1 cellular context compared by ENCODE assay signal in genomic region chr7:100655908-100656674, GRCh38.
TF ChIP-seq lines count a peak whose summit lies in the region.

Gene ACTL6B, minus strand, starts transcription at chr7:100656448. Its CDS starts 94 bp downstream, at chr7:100656354.

TF ChIP-seq in K562, 482 proteins besides CTCF, POLR2A, EP300 and RAD21 (continued from another document and continues in another):
- TF ChIP-seq ARID3A (IDR thresholded peaks at IDR 0.05; ENCODE audit: borderline replicate concordance, low read depth, low read length) (no peak), MAZ (CRISPR knock-in tag; conservative IDR thresholded peaks at IDR 0.05 in 1 of 2, IDR thresholded peaks at IDR 0.05 in 1 of 2) (peak in 1 of 2 experiments; percentile 93; a peak in 3 of 4 replicates), NFE2L1 (tag; IDR thresholded peaks at IDR 0.05; ENCODE audit: borderline replicate concordance, low read depth) (no peak), REST (CRISPR knock-in tag; IDR thresholded peaks at IDR 0.05; ENCODE audit: low read depth) (peak; percentile 100), TCF7L2 (IDR thresholded peaks at IDR 0.05; ENCODE audit: low read depth, low read length) (no peak), ZNF212 (CRISPR knock-in tag; IDR thresholded peaks at IDR 0.05) (no peak), ZNF41 (CRISPR knock-in tag; conservative IDR thresholded peaks at IDR 0.05) (no peak), LCOR (CRISPR knock-in tag; IDR thresholded peaks at IDR 0.05) (peak; percentile 98), ZNF655 (CRISPR knock-in tag; IDR thresholded peaks at IDR 0.05) (no peak), CEBPZ (IDR thresholded peaks at IDR 0.05; ENCODE audit: borderline replicate concordance, low read depth, low read length) (no peak), MTA2 (IDR thresholded peaks at IDR 0.05; ENCODE audit: low read depth) (no peak), PHB (CRISPR knock-in tag; IDR thresholded peaks at IDR 0.05) (no peak), ETS1 (conservative IDR thresholded peaks at IDR 0.05; ENCODE audit: control insufficient read depth, low read depth, low read length) (peak; percentile 96), MAFG (tag; conservative IDR thresholded peaks at IDR 0.05) (no peak), CHAMP1 (IDR thresholded peaks at IDR 0.05) (peak; percentile 75), HCFC1 (IDR thresholded peaks at IDR 0.05; ENCODE audit: low read depth, low read length) (peak; percentile 42; the same call in 1 of the 2 replicates), ZNF347 (CRISPR knock-in tag; IDR thresholded peaks at IDR 0.05; ENCODE audit: low read depth) (no peak), NFIX (CRISPR knock-in tag; IDR thresholded peaks at IDR 0.05; ENCODE audit: low read depth) (no peak), KDM4B (IDR thresholded peaks at IDR 0.05; ENCODE audit: borderline replicate concordance in 2 of 2, low read depth in 1 of 2) (no peak), SAFB2 (IDR thresholded peaks at IDR 0.05; ENCODE audit: borderline replicate concordance, low read depth, low read length, severe bottlenecking) (no peak), MBD2 (IDR thresholded peaks at IDR 0.05; ENCODE audit: borderline replicate concordance, low read depth) (peak; percentile 42; the same call in 1 of the 2 replicates), CBX8 (IDR thresholded peaks at IDR 0.05; ENCODE audit: borderline replicate concordance, extremely low read depth, low read depth, low read length, poor library complexity, severe bottlenecking) (no peak), MIER1 (IDR thresholded peaks at IDR 0.05; ENCODE audit: low read depth) (peak; percentile 97), GMEB1 (CRISPR knock-in tag; IDR thresholded peaks at IDR 0.05) (no peak; the same call in 1 of the 2 replicates), USF1 (CRISPR knock-in tag; IDR thresholded peaks at IDR 0.05) (no peak), ZNF518B (CRISPR knock-in tag; IDR thresholded peaks at IDR 0.05) (no peak), E2F4 (CRISPR knock-in tag; IDR thresholded peaks at IDR 0.05; ENCODE audit: low read depth) (peak; percentile 90), NR4A1 (CRISPR knock-in tag; IDR thresholded peaks at IDR 0.05) (no peak), NR4A1 (tag; IDR thresholded peaks at IDR 0.05) (no peak), ZEB2 (IDR thresholded peaks at IDR 0.05) (no peak), ZFPM2 (CRISPR knock-in tag; IDR thresholded peaks at IDR 0.05) (no peak), NCOA6 (IDR thresholded peaks at IDR 0.05) (no peak), NCOR1 (IDR thresholded peaks at IDR 0.05) (no peak), CBX5 (IDR thresholded peaks at IDR 0.05; ENCODE audit: borderline replicate concordance, low read depth) (no peak), HIVEP1 (CRISPR knock-in tag; IDR thresholded peaks at IDR 0.05) (no peak), MCM3 (IDR thresholded peaks at IDR 0.05) (no peak), CSDE1 (IDR thresholded peaks at IDR 0.05) (no peak), BRF1 (IDR thresholded peaks at IDR 0.05; ENCODE audit: borderline replicate concordance, extremely low read depth, insufficient read length) (no peak), RB1 (IDR thresholded peaks at IDR 0.05; ENCODE audit: low read depth) (peak; percentile 99), ATF7 (IDR thresholded peaks at IDR 0.05) (peak; percentile 56; the same call in 1 of the 2 replicates), RBM39 (optimal IDR thresholded peaks at IDR 0.05; ENCODE audit: low read depth, low read length) (no peak), ZNF444 (CRISPR knock-in tag; IDR thresholded peaks at IDR 0.05) (no peak)
